Comparison of ENCODE assay signal across 25 cellular contexts in the genomic region with DNA sequence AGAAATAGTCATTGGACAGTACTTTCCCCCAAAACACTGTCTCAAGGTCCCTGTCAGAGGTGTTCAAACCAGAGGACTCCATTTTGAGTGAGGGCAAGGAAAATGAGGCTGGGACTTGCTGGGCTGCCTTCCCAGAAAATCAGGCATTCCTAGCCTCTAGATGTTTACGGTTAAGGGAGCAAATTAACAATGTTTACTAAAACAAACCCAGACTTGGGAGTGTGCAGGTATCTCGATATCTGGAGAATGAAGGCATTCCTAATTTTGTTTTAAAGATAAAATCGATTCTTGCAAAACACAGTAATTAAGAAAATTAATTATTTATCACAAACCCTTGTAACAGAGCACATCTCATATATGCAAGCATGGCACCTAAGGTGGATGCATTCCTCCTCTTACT.
"Had no signal": no experiment of that assay in that cellular context is flagged by ENCODE, and none has a peak within 500 bp of the region (broad histone marks: within the 10 kb centered on the region; RNA-seq: fewer than 3 reads in every experiment).

No MANE protein-coding gene starts in this region.

- DNase-seq: activated CD4-positive, alpha-beta T cell treated with anti-CD3 and anti-CD28 coated beads, Interleukin-2, amount 10 ng/mL, durations not matched to agents 24 days and 14 days; activated CD4-positive, alpha-beta T cell treated with anti-CD3 and anti-CD28 coated beads, Interleukin-2, amount 50 U/mL, for 4 hours; activated CD8-positive, alpha-beta T cell treated with anti-CD3 and anti-CD28 coated beads for 36 hours; activated gamma-delta T cell treated with Interleukin-2 at 50 U/mL for 16 hours; activated naive CD4-positive, alpha-beta T cell treated with anti-CD3 and anti-CD28 coated beads for 36 hours; activated T-cell treated with anti-CD3 and anti-CD28 coated beads, Interleukin-2, amount 50 U/mL, for 1 hour; activated T-cell treated with anti-CD3 and anti-CD28 coated beads, Interleukin-2, amount 50 U/mL, for 72 hours; anterior cingulate cortex; central memory CD4-positive, alpha-beta T cell; NCI-H1105 treated with DMSO at 0.1 percent for 48 hours; NCI-H1436; NCI-H1694; NCI-H1930; NCI-H2081 treated with DMSO at 0.1 percent for 48 hours; NCI-H226; NCI-H446 treated with DMSO at 0.1 percent for 48 hours; NCI-H524 treated with DMSO at 0.1 percent for 48 hours; NK-92 treated with Interleukin-12 subunit alpha and Interleukin-12 subunit beta, amount 100 ng/mL, for 24 hours; PC-9; Right ventricle myocardium superior; T1000 had no signal

- FAIRE-seq: K562 had no signal

- H3K4me3 ChIP-seq: K562, PC-9, SK-N-MC had no signal

- H3K4me2 ChIP-seq: PC-9 had no signal

- ATAC-seq: activated CD8-positive, alpha-beta T cell treated with anti-CD3 and anti-CD28 coated beads for 36 hours; activated naive CD4-positive, alpha-beta T cell treated with anti-CD3 and anti-CD28 coated beads, Interleukin-2, amount 50 U/mL, for 72 hours; activated T-cell treated with anti-CD3 and anti-CD28 coated beads, Interleukin-2, amount 50 U/mL, for 72 hours; activated T-helper 17 cell treated with anti-CD3 and anti-CD28 coated beads, Interleukin-2, amount 50 U/mL, for 72 hours; K562 had no signal

- H2AFZ ChIP-seq: PC-9 had no signal

- H3K27ac ChIP-seq: PC-9, SK-N-MC had no signal
